15 cellular contexts compared by ENCODE assay signal in the genomic region with DNA sequence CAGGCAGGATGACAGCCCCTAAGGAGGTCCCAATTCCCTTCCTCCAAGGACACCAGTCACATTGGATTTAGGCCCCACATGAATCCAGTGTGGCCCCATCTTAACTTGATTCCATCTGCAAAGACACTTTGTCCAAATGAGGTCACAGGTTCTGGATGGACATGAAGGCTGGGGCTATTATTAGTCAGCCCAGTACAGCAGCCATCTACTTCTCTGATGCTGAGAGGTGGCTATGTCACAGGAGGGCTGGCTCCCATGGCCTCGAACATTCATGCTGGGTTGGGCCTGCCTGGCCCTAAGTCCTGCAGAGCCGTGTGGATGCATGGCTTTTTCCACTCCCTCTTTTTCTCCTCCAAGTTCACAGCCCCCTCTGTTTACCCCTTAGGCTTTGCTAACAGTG. TPM values are rescaled to one million over a fixed set of nuclear protein-coding genes. Genes with fewer than 3 reads are reported as not detected.
DNase-seq lines count a peak whose midpoint lies in the region; ATAC-seq and TF ChIP-seq lines count a peak whose summit lies in the region.
"Had no signal": no experiment of that assay in that cellular context is flagged by ENCODE, and none has a peak within 500 bp of the region (broad histone marks: within the 10 kb centered on the region; RNA-seq: fewer than 3 reads in every experiment).

No MANE protein-coding gene starts in this region.

- H3K9me3 ChIP-seq in heart left ventricle = no peaks in the 10 kb centered on the region
- no peaks in the 10 kb centered on the region for H3K9me3 ChIP-seq in left ventricle myocardium inferior (replicated peaks)
- no peaks in the 10 kb centered on the region for H3K9me3 ChIP-seq in BLaER1
- no peaks in the 10 kb centered on the region for H3K9me3 ChIP-seq in neuronal stem cell (replicated peaks in 1 of 2; ENCODE audit: control insufficient read depth in 2 of 2, insufficient read depth in 1 of 2, low read depth in 1 of 2, low read length in 2 of 2)
- H3K9me3 ChIP-seq: HAP-1 had no signal

- no peaks in the 10 kb centered on the region for H3K27me3 ChIP-seq in heart left ventricle
- H3K27me3 ChIP-seq in left ventricle myocardium inferior (ENCODE audit: low read depth) = no peaks in the 10 kb centered on the region
- no peaks in the 10 kb centered on the region for H3K27me3 ChIP-seq in BLaER1
- H3K27me3 ChIP-seq in neuronal stem cell (ENCODE audit: control insufficient read depth in 3 of 3, insufficient read depth in 3 of 3, low read depth in 1 of 3, low read length in 3 of 3) = no peaks in the 10 kb centered on the region

- peaks cover 58% of the 10 kb centered on the region for H3K4me1 Mint-ChIP-seq in stimulated activated memory B cell treated with anti-CD40 and anti-IgM and Interleukin-4, amounts not matched to agents 10 μg/mL and 1 μg/mL and 100 μg/mL, for 72 hours

- no peak overlapping the region for H3K18ac ChIP-seq in neuronal stem cell (ENCODE audit: low read length)

- no peak overlapping the region for H3K14ac ChIP-seq in neuronal stem cell (ENCODE audit: low read length)

- H3K4me3 Mint-ChIP-seq in stimulated activated memory B cell treated with anti-CD40 and anti-IgM and Interleukin-4, amounts not matched to agents 10 μg/mL and 1 μg/mL and 100 μg/mL, for 72 hours = no peak overlapping the region
- H3K4me3 Mint-ChIP-seq: CD4-positive, alpha-beta memory T cell had no signal

- no peak overlapping the region for H3K27ac ChIP-seq in heart left ventricle
- H3K27ac ChIP-seq in left ventricle myocardium inferior (replicated peaks) = no peak overlapping the region
- 0 out of 2 replicates have a peak overlapping the region, but pooled peaks have one; percentile 27 for H3K27ac ChIP-seq in BLaER1
- H3K27ac ChIP-seq in neuronal stem cell (replicated peaks; ENCODE audit: low read length) = no peak overlapping the region
- H3K27ac ChIP-seq: C4-2B had no signal

- no peak for TF ChIP-seq POLR2A in heart left ventricle (IDR thresholded peaks at IDR 0.05)

- ATAC-seq in heart left ventricle (peak in 3 of 4 donors; percentile 29 to 62 (median 34)), HG02981 (IDR thresholded peaks at IDR 0.05; ENCODE audit: unreplicated experiment) (no peak)
- ATAC-seq in stimulated activated memory B cell treated with anti-CD40 and anti-IgM and Interleukin-4, amounts not matched to agents 10 μg/mL and 1 μg/mL and 100 μg/mL, for 72 hours = no peak

- H3K4me1 ChIP-seq in heart left ventricle = peaks cover 0 to 24% (median 6%) of the 10 kb centered on the region in 12 donors
- peaks cover 16% of the 10 kb centered on the region for H3K4me1 ChIP-seq in left ventricle myocardium inferior
- H3K4me1 ChIP-seq in BLaER1 = peaks cover 100% of the 10 kb centered on the region
- peaks cover 0 to 4% of the 10 kb centered on the region in 2 donors for H3K4me1 ChIP-seq in neuronal stem cell (ENCODE audit: control insufficient read depth in 2 of 2, insufficient read depth in 1 of 2, low read depth in 1 of 2, low read length in 2 of 2)
- H3K4me1 ChIP-seq: HAP-1 had no signal

- DNase-seq in heart left ventricle = no peak
- DNase-seq in left ventricle myocardium inferior = no peak
- no peak for DNase-seq in neuronal stem cell (ENCODE audit: low spot score)
- DNase-seq in GDM1 (lab: John Stamatoyannopoulos, UW) = no peak
- DNase-seq: 8988T; AML-193; CD4-positive, alpha-beta memory T cell; DMS153; DMS79 treated with DMSO at 0.1 percent for 48 hours; EL had no signal

- H2BK120ac ChIP-seq in neuronal stem cell (ENCODE audit: low read depth, low read length) = no peak overlapping the region

- H2AFZ ChIP-seq in neuronal stem cell (ENCODE audit: low read length) = no peak overlapping the region

- TF ChIP-seq CTCF in heart left ventricle (IDR thresholded peaks at IDR 0.05) (no peak), left ventricle myocardium inferior (IDR thresholded peaks at IDR 0.05; ENCODE audit: borderline replicate concordance) (no peak)

- H3K27me3 Mint-ChIP-seq in stimulated activated memory B cell treated with anti-CD40 and anti-IgM and Interleukin-4, amounts not matched to agents 10 μg/mL and 1 μg/mL and 100 μg/mL, for 72 hours = no peaks in the 10 kb centered on the region

- peaks cover 2% of the 10 kb centered on the region for H3K79me1 ChIP-seq in neuronal stem cell (ENCODE audit: low read depth, low read length)

- no peak overlapping the region for H4K91ac ChIP-seq in neuronal stem cell (ENCODE audit: low read depth, low read length, poor library complexity)

- peaks cover 0 to 24% (median 17%) of the 10 kb centered on the region in 9 donors for H3K36me3 ChIP-seq in heart left ventricle
- H3K36me3 ChIP-seq in left ventricle myocardium inferior = peaks cover 19% of the 10 kb centered on the region
- H3K36me3 ChIP-seq in BLaER1 = peaks cover 20% of the 10 kb centered on the region
- peaks cover under 1 to 27% of the 10 kb centered on the region in 2 donors for H3K36me3 ChIP-seq in neuronal stem cell (replicated peaks in 1 of 2; ENCODE audit: control insufficient read depth in 2 of 2, insufficient read depth in 2 of 2, low read length in 2 of 2)

- peaks cover 32% of the 10 kb centered on the region for H4K20me1 ChIP-seq in BLaER1

- no peak overlapping the region for H3K4ac ChIP-seq in neuronal stem cell (ENCODE audit: low read length)

- H3K23ac ChIP-seq in neuronal stem cell (ENCODE audit: low read depth, low read length, poor library complexity) = no peak overlapping the region

- H3K27ac Mint-ChIP-seq in stimulated activated memory B cell treated with anti-CD40 and anti-IgM and Interleukin-4, amounts not matched to agents 10 μg/mL and 1 μg/mL and 100 μg/mL, for 72 hours = peak overlapping the region; percentile 8
- H3K27ac Mint-ChIP-seq: CD4-positive, alpha-beta memory T cell had no signal

- intact Hi-C loops in heart left ventricle (cut with DNase I) = loop anchor here in 4 of 10 donors (10.0 kb wide), 2 partner anchors 177 to 1127 kb away; no protein-coding TSS in a partner anchor
- intact Hi-C loops in left ventricle myocardium inferior (cut with micrococcal nuclease) = no loop called here

- H3K4me3 ChIP-seq in heart left ventricle (no peak overlapping the region), left ventricle myocardium inferior (no peak overlapping the region), BLaER1 (no peak overlapping the region), neuronal stem cell (ENCODE audit: low read length in 2 of 2) (no peak overlapping the region)
- H3K4me3 ChIP-seq: HAP-1 had no signal

- H3K9me3 Mint-ChIP-seq in stimulated activated memory B cell treated with anti-CD40 and anti-IgM and Interleukin-4, amounts not matched to agents 10 μg/mL and 1 μg/mL and 100 μg/mL, for 72 hours = no peaks in the 10 kb centered on the region

- H4K8ac ChIP-seq in neuronal stem cell (ENCODE audit: low read depth, low read length) = no peak overlapping the region

- 17 to 75% (median 54%) methylated on average over 2 of the region's 2 CpGs for WGBS in heart left ventricle, 4 donors
- no CpG with 5 or more reads among the region's 2 CpGs for WGBS in neuronal stem cell (ENCODE audit: extremely low coverage in 2 of 2, insufficient read length in 2 of 2, insufficient replicate concordance in 1 of 2), 2 donors

- no peak overlapping the region for H2BK15ac ChIP-seq in neuronal stem cell (ENCODE audit: low read length)

- H3K36me3 Mint-ChIP-seq in stimulated activated memory B cell treated with anti-CD40 and anti-IgM and Interleukin-4, amounts not matched to agents 10 μg/mL and 1 μg/mL and 100 μg/mL, for 72 hours = peaks cover 26% of the 10 kb centered on the region

- H2BK5ac ChIP-seq in neuronal stem cell (ENCODE audit: low read length) = peak overlapping the region; percentile 39

- no peak overlapping the region for H2BK12ac ChIP-seq in neuronal stem cell (ENCODE audit: low read length)

- H3K9ac ChIP-seq in BLaER1 = peak overlapping the region; percentile 63; the same call in 1 of the 2 replicates
- no peak overlapping the region for H3K9ac ChIP-seq in neuronal stem cell (ENCODE audit: low read depth, low read length, poor library complexity)

- no peak overlapping the region for H2AK5ac ChIP-seq in neuronal stem cell (ENCODE audit: low read depth, low read length)

- H3K4me2 ChIP-seq in BLaER1 (peak overlapping the region; percentile 95), neuronal stem cell (ENCODE audit: insufficient read depth, low read length, poor library complexity, severe bottlenecking) (no peak overlapping the region)

RNA-seq across cellular contexts. Expression of gene SLC15A4, which starts 35.9 kb away (rescaled TPM):
- total RNA-seq in heart left ventricle = 10 to 100 TPM; 10.5 to 31.5 (median 18.1) TPM
- 10 to 100 TPM; 14.1 to 19.8 TPM for polyA plus RNA-seq in heart left ventricle
- 15.4 TPM for total RNA-seq in left ventricle myocardium inferior
- polyA plus RNA-seq in neuronal stem cell (2013, experiment 1 of 2) = 9.6 TPM
- polyA plus RNA-seq in neuronal stem cell (2013, experiment 2 of 2) = 9.9 TPM

Comparison
In these comparisons a context has a peak if more than half of its experiments do, and no peak if none do; other contexts are left out.
1. ATAC-seq: peak in heart left ventricle (3 of 4); none in stimulated activated memory B cell treated with anti-CD40 and anti-IgM and Interleukin-4, amounts not matched to agents 10 μg/mL and 1 μg/mL and 100 μg/mL, for 72 hours (single experiment) and HG02981 (single experiment).